In genomic region chr19:54173951-54174817, GRCh38 we compare ENCODE assay signal across 3 cellular contexts.
TF ChIP-seq lines count a peak whose summit lies in the region.

No MANE protein-coding gene starts in this region.

TF ChIP-seq in A549, 52 proteins besides CTCF, POLR2A, EP300 and RAD21:
- TF ChIP-seq RNF2 (IDR thresholded peaks at IDR 0.05; ENCODE audit: borderline replicate concordance, low read depth), result no peak
- TF ChIP-seq SREBF2 (IDR thresholded peaks at IDR 0.05), result no peak
- no peak for TF ChIP-seq TFCP2L1 (CRISPR knock-in tag; IDR thresholded peaks at IDR 0.05)
- no peak for TF ChIP-seq KDM1A (IDR thresholded peaks at IDR 0.05; ENCODE audit: low read depth)
- no peak for TF ChIP-seq BHLHE40 (IDR thresholded peaks at IDR 0.05; ENCODE audit: low read depth, low read length)

TF ChIP-seq in SK-N-SH treated with all-trans-retinoic acid at 6 μM for 48 hours, 23 proteins besides CTCF, POLR2A, EP300 and RAD21:
- TF ChIP-seq TCF4 (CRISPR knock-in tag; IDR thresholded peaks at IDR 0.05; ENCODE audit: borderline replicate concordance), result no peak
- no peak for TF ChIP-seq BACH2 (CRISPR knock-in tag; IDR thresholded peaks at IDR 0.05; ENCODE audit: borderline replicate concordance)
- TF ChIP-seq POU6F1 (CRISPR knock-in tag; IDR thresholded peaks at IDR 0.05; ENCODE audit: borderline replicate concordance, low read depth), result no peak
- no peak for TF ChIP-seq ESRRG (CRISPR knock-in tag; IDR thresholded peaks at IDR 0.05)
- no peak for TF ChIP-seq ZC3H10 (CRISPR knock-in tag; IDR thresholded peaks at IDR 0.05)
- TF ChIP-seq RARB (CRISPR knock-in tag; IDR thresholded peaks at IDR 0.05), result no peak
- no peak for TF ChIP-seq ZNF8 (CRISPR knock-in tag; IDR thresholded peaks at IDR 0.05)
- TF ChIP-seq GLIS3 (CRISPR knock-in tag; IDR thresholded peaks at IDR 0.05), result no peak
- no peak for TF ChIP-seq ISL1 (CRISPR knock-in tag; IDR thresholded peaks at IDR 0.05)
- TF ChIP-seq TOX (CRISPR knock-in tag; IDR thresholded peaks at IDR 0.05; ENCODE audit: borderline replicate concordance), result no peak
- no peak for TF ChIP-seq TSHZ2 (CRISPR knock-in tag; IDR thresholded peaks at IDR 0.05)
- no peak for TF ChIP-seq CREB5 (CRISPR knock-in tag; IDR thresholded peaks at IDR 0.05; ENCODE audit: low read depth)
- no peak for TF ChIP-seq OSR1 (CRISPR knock-in tag; IDR thresholded peaks at IDR 0.05)
- no peak for TF ChIP-seq SNAI2 (CRISPR knock-in tag; IDR thresholded peaks at IDR 0.05)
- TF ChIP-seq ARNTL (CRISPR knock-in tag; IDR thresholded peaks at IDR 0.05; ENCODE audit: borderline replicate concordance, low read depth), result no peak
- TF ChIP-seq, protein P1, sequence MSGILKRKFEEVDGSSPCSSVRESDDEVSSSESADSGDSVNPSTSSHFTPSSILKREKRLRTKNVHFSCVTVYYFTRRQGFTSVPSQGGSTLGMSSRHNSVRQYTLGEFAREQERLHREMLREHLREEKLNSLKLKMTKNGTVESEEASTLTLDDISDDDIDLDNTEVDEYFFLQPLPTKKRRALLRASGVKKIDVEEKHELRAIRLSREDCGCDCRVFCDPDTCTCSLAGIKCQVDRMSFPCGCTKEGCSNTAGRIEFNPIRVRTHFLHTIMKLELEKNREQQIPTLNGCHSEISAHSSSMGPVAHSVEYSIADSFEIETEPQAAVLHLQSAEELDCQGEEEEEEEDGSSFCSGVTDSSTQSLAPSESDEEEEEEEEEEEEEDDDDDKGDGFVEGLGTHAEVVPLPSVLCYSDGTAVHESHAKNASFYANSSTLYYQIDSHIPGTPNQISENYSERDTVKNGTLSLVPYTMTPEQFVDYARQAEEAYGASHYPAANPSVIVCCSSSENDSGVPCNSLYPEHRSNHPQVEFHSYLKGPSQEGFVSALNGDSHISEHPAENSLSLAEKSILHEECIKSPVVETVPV (CRISPR knock-in tag; IDR thresholded peaks at IDR 0.05), result no peak
- TF ChIP-seq ZNF565 (CRISPR knock-in tag; conservative IDR thresholded peaks at IDR 0.05; ENCODE audit: low read depth), result no peak
- no peak for TF ChIP-seq ZFP30 (CRISPR knock-in tag; IDR thresholded peaks at IDR 0.05)
- no peak for TF ChIP-seq ZNF70 (CRISPR knock-in tag; IDR thresholded peaks at IDR 0.05)
- no peak for TF ChIP-seq PPARA (CRISPR knock-in tag; IDR thresholded peaks at IDR 0.05; ENCODE audit: borderline replicate concordance)
TF ChIP-seq in SK-N-SH treated with all-trans-retinoic acid at 6 μM for 48 hours: peak in this region for 0.

TF ChIP-seq in HepG2, 621 proteins besides CTCF, POLR2A, EP300 and RAD21:
- TF ChIP-seq MEF2D (CRISPR knock-in tag; IDR thresholded peaks at IDR 0.05) (no peak), ZSCAN22 (CRISPR knock-in tag; IDR thresholded peaks at IDR 0.05) (peak; percentile 88), FOXJ3 (CRISPR knock-in tag; IDR thresholded peaks at IDR 0.05; ENCODE audit: borderline replicate concordance) (no peak), ZNF383 (CRISPR knock-in tag; IDR thresholded peaks at IDR 0.05; ENCODE audit: borderline replicate concordance) (no peak), IRX3 (CRISPR knock-in tag; IDR thresholded peaks at IDR 0.05; ENCODE audit: borderline replicate concordance, low read depth) (no peak), SMARCC2 (IDR thresholded peaks at IDR 0.05) (no peak), AGO2 (optimal IDR thresholded peaks at IDR 0.05; ENCODE audit: low read depth, low read length) (peak; percentile 74), ADNP (CRISPR knock-in tag; IDR thresholded peaks at IDR 0.05) (no peak), HNF1B (CRISPR knock-in tag; IDR thresholded peaks at IDR 0.05) (no peak), ELF4 (CRISPR knock-in tag; IDR thresholded peaks at IDR 0.05; ENCODE audit: borderline replicate concordance) (no peak), CERS6 (CRISPR knock-in tag; IDR thresholded peaks at IDR 0.05) (no peak), ASH2L (IDR thresholded peaks at IDR 0.05; ENCODE audit: insufficient read length, low read depth, low read length) (no peak), SETDB1 (CRISPR knock-in tag; IDR thresholded peaks at IDR 0.05; ENCODE audit: borderline replicate concordance) (no peak), ZNF572 (CRISPR knock-in tag; IDR thresholded peaks at IDR 0.05) (no peak), KMT2B (CRISPR knock-in tag; IDR thresholded peaks at IDR 0.05) (no peak), RBFOX2 (IDR thresholded peaks at IDR 0.05; ENCODE audit: low read depth, low read length) (0 out of 2 replicates have a peak, but pooled peaks have one; percentile 21)
- TF ChIP-seq, protein P2, sequence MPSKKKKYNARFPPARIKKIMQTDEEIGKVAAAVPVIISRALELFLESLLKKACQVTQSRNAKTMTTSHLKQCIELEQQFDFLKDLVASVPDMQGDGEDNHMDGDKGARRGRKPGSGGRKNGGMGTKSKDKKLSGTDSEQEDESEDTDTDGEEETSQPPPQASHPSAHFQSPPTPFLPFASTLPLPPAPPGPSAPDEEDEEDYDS (CRISPR knock-in tag; IDR thresholded peaks at IDR 0.05), result no peak
- TF ChIP-seq, protein P3, sequence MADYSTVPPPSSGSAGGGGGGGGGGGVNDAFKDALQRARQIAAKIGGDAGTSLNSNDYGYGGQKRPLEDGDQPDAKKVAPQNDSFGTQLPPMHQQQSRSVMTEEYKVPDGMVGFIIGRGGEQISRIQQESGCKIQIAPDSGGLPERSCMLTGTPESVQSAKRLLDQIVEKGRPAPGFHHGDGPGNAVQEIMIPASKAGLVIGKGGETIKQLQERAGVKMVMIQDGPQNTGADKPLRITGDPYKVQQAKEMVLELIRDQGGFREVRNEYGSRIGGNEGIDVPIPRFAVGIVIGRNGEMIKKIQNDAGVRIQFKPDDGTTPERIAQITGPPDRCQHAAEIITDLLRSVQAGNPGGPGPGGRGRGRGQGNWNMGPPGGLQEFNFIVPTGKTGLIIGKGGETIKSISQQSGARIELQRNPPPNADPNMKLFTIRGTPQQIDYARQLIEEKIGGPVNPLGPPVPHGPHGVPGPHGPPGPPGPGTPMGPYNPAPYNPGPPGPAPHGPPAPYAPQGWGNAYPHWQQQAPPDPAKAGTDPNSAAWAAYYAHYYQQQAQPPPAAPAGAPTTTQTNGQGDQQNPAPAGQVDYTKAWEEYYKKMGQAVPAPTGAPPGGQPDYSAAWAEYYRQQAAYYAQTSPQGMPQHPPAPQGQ (CRISPR knock-in tag; IDR thresholded peaks at IDR 0.05; ENCODE audit: borderline replicate concordance), result no peak
- TF ChIP-seq, protein P4, sequence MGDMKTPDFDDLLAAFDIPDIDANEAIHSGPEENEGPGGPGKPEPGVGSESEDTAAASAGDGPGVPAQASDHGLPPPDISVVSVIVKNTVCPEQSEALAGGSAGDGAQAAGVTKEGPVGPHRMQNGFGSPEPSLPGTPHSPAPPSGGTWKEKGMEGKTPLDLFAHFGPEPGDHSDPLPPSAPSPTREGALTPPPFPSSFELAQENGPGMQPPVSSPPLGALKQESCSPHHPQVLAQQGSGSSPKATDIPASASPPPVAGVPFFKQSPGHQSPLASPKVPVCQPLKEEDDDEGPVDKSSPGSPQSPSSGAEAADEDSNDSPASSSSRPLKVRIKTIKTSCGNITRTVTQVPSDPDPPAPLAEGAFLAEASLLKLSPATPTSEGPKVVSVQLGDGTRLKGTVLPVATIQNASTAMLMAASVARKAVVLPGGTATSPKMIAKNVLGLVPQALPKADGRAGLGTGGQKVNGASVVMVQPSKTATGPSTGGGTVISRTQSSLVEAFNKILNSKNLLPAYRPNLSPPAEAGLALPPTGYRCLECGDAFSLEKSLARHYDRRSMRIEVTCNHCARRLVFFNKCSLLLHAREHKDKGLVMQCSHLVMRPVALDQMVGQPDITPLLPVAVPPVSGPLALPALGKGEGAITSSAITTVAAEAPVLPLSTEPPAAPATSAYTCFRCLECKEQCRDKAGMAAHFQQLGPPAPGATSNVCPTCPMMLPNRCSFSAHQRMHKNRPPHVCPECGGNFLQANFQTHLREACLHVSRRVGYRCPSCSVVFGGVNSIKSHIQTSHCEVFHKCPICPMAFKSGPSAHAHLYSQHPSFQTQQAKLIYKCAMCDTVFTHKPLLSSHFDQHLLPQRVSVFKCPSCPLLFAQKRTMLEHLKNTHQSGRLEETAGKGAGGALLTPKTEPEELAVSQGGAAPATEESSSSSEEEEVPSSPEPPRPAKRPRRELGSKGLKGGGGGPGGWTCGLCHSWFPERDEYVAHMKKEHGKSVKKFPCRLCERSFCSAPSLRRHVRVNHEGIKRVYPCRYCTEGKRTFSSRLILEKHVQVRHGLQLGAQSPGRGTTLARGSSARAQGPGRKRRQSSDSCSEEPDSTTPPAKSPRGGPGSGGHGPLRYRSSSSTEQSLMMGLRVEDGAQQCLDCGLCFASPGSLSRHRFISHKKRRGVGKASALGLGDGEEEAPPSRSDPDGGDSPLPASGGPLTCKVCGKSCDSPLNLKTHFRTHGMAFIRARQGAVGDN (CRISPR knock-in tag; IDR thresholded peaks at IDR 0.05), result no peak
- TF ChIP-seq, protein P5, sequence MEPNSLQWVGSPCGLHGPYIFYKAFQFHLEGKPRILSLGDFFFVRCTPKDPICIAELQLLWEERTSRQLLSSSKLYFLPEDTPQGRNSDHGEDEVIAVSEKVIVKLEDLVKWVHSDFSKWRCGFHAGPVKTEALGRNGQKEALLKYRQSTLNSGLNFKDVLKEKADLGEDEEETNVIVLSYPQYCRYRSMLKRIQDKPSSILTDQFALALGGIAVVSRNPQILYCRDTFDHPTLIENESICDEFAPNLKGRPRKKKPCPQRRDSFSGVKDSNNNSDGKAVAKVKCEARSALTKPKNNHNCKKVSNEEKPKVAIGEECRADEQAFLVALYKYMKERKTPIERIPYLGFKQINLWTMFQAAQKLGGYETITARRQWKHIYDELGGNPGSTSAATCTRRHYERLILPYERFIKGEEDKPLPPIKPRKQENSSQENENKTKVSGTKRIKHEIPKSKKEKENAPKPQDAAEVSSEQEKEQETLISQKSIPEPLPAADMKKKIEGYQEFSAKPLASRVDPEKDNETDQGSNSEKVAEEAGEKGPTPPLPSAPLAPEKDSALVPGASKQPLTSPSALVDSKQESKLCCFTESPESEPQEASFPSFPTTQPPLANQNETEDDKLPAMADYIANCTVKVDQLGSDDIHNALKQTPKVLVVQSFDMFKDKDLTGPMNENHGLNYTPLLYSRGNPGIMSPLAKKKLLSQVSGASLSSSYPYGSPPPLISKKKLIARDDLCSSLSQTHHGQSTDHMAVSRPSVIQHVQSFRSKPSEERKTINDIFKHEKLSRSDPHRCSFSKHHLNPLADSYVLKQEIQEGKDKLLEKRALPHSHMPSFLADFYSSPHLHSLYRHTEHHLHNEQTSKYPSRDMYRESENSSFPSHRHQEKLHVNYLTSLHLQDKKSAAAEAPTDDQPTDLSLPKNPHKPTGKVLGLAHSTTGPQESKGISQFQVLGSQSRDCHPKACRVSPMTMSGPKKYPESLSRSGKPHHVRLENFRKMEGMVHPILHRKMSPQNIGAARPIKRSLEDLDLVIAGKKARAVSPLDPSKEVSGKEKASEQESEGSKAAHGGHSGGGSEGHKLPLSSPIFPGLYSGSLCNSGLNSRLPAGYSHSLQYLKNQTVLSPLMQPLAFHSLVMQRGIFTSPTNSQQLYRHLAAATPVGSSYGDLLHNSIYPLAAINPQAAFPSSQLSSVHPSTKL (CRISPR knock-in tag; IDR thresholded peaks at IDR 0.05), result no peak
